In genomic region chr6:125746731-125747588, GRCh38 we compare ENCODE assay signal across 8 cellular contexts. TPM values are rescaled to one million over a fixed set of nuclear protein-coding genes. Genes with fewer than 3 reads are reported as not detected.
A peak's percentile ranks its signal among the peaks of the same experiment; 100 is the strongest.
DNase-seq lines count a peak whose midpoint lies in the region; ATAC-seq and TF ChIP-seq lines count a peak whose summit lies in the region.

No MANE protein-coding gene starts in this region.

- intact Hi-C loops in gastrocnemius medialis (cut with DNase I; ENCODE audit: low total_unique reads), result loop anchor here (5.0 kb wide), 3 partner anchors 240 to 785 kb away; partner anchors contain the start of gene RNF217

- peaks cover 45% of the 10 kb centered on the region for H3K4me1 ChIP-seq in CD4-positive, CD25-positive, alpha-beta regulatory T cell (ENCODE audit: control insufficient read depth, insufficient read depth, low read length, poor library complexity, severe bottlenecking)
- peaks cover 11% of the 10 kb centered on the region for H3K4me1 ChIP-seq in iPS-15b (ENCODE audit: control insufficient read depth, insufficient read depth, low read length)
- peaks cover 17 to 36% of the 10 kb centered on the region in 2 donors for H3K4me1 ChIP-seq in gastrocnemius medialis

- TF ChIP-seq POLR2A in gastrocnemius medialis (IDR thresholded peaks at IDR 0.05), result peak; percentile 54 to 83

- peaks cover 82% of the 10 kb centered on the region for H3K27me3 Mint-ChIP-seq in CD4-positive, CD25-positive, alpha-beta regulatory T cell

- H3K27me3 ChIP-seq in CD4-positive, CD25-positive, alpha-beta regulatory T cell (ENCODE audit: control insufficient read depth, insufficient read depth, low read length), result peaks cover 57% of the 10 kb centered on the region
- H3K27me3 ChIP-seq in iPS-15b (ENCODE audit: control insufficient read depth, insufficient read depth, low read length) (no peaks in the 10 kb centered on the region), gastrocnemius medialis (no peaks in the 10 kb centered on the region)

- H3K27ac ChIP-seq in CD4-positive, CD25-positive, alpha-beta regulatory T cell (ENCODE audit: insufficient read depth, low read length, poor library complexity, severe bottlenecking), result no peak overlapping the region
- H3K27ac ChIP-seq in gastrocnemius medialis, result peak overlapping the region; percentile 89 to 99 (median 94)

- H3K4me1 Mint-ChIP-seq in CD4-positive, CD25-positive, alpha-beta regulatory T cell, result peaks cover 16 to 41% (median 28%) of the 10 kb centered on the region in 4 donors

- H3K9me3 ChIP-seq in CD4-positive, CD25-positive, alpha-beta regulatory T cell (ENCODE audit: control insufficient read depth in 2 of 2, low read length in 2 of 2), result no peaks in the 10 kb centered on the region
- no peaks in the 10 kb centered on the region for H3K9me3 ChIP-seq in iPS-15b (ENCODE audit: control insufficient read depth, insufficient read depth, low read length)
- H3K9me3 ChIP-seq in gastrocnemius medialis, result no peaks in the 10 kb centered on the region

- H3K27ac Mint-ChIP-seq in CD4-positive, CD25-positive, alpha-beta regulatory T cell, result peak overlapping the region in 2 of 3 donors; percentile 91 to 92

- H3K9ac ChIP-seq in iPS-15b (ENCODE audit: low read depth, low read length), result peak overlapping the region; percentile 80

- H3K4me3 ChIP-seq in CD4-positive, CD25-positive, alpha-beta regulatory T cell (ENCODE audit: low read depth, low read length), result peak overlapping the region; percentile 94
- H3K4me3 ChIP-seq in astrocyte of the cerebellum (ENCODE audit: low read depth, low read length), result peak overlapping the region; percentile 60
- peak overlapping the region; percentile 71 for H3K4me3 ChIP-seq in iPS-15b (ENCODE audit: low read depth, low read length)
- H3K4me3 ChIP-seq in gastrocnemius medialis, result peak overlapping the region; percentile 73 to 86 (median 85)

- in situ Hi-C loops in astrocyte of the cerebellum (cut with HindIII; ENCODE audit: low sequenced_read_pairs), result no loop called here
- in situ Hi-C loops in gastrocnemius medialis (cut with MboI; ENCODE audit: low sequenced_read_pairs in 4 of 4), result no loop called here

- H3K36me3 ChIP-seq in CD4-positive, CD25-positive, alpha-beta regulatory T cell (ENCODE audit: control insufficient read depth, insufficient read depth, low read length), result no peaks in the 10 kb centered on the region
- no peaks in the 10 kb centered on the region for H3K36me3 ChIP-seq in iPS-15b (ENCODE audit: control insufficient read depth, insufficient read depth, low read length)
- H3K36me3 ChIP-seq in gastrocnemius medialis, result no peaks in the 10 kb centered on the region

- H3K36me3 Mint-ChIP-seq in CD4-positive, CD25-positive, alpha-beta regulatory T cell, result no peaks in the 10 kb centered on the region

- DNase-seq in CD4-positive, CD25-positive, alpha-beta regulatory T cell, result peak; percentile 56 to 87 (median 73)
- DNase-seq in T follicular helper cell (ENCODE audit: low read depth) (peak; percentile 58), astrocyte of the cerebellum (ENCODE audit: low read depth) (peak; percentile 51), gastrocnemius medialis (peak; percentile 78 to 85), NCI-H1436 treated with DMSO at 0.1 percent for 48 hours (lab: John Stamatoyannopoulos, UW) (no peak)

- ATAC-seq in CD4-positive, CD25-positive, alpha-beta regulatory T cell (ENCODE audit: low read depth in 2 of 2), result peak; percentile 65 to 67
- ATAC-seq in GM19372 (IDR thresholded peaks at IDR 0.05; ENCODE audit: low read depth, unreplicated experiment), result peak; percentile 48
- peak; percentile 46 for ATAC-seq in HG03457 (IDR thresholded peaks at IDR 0.05; ENCODE audit: unreplicated experiment)
- peak; percentile 47 to 48 for ATAC-seq in gastrocnemius medialis

- TF ChIP-seq CTCF in astrocyte of the cerebellum (IDR thresholded peaks at IDR 0.05; ENCODE audit: low read depth, low read length, missing control alignments) (no peak), gastrocnemius medialis (IDR thresholded peaks at IDR 0.05 in 4 of 5, conservative IDR thresholded peaks at IDR 0.05 in 1 of 5) (peak in 1 of 5 experiments; percentile 7)

- H3K9me3 Mint-ChIP-seq in CD4-positive, CD25-positive, alpha-beta regulatory T cell, result peaks cover 0 to 3% (median 0%) of the 10 kb centered on the region in 7 donors

- peak overlapping the region; percentile 61 to 92 (median 90) for H3K4me3 Mint-ChIP-seq in CD4-positive, CD25-positive, alpha-beta regulatory T cell

RNA-seq across cellular contexts. Expression of gene HEY2, which starts 2.5 kb away (rescaled TPM):
- total RNA-seq in CD4-positive, CD25-positive, alpha-beta regulatory T cell, result not detected
- polyA plus RNA-seq in CD4-positive, CD25-positive, alpha-beta regulatory T cell, result under 1 TPM in 3 of 4 donors, not detected in 1; 0.34 to 0.39 (median 0.38) TPM
- 1 to 10 TPM; 5.9 to 9.0 (median 7.4) TPM for total RNA-seq in gastrocnemius medialis

RNA-seq across cellular contexts. Expression of gene NCOA7, which starts 43.8 kb away (rescaled TPM):
- 41.9 TPM for total RNA-seq in CD4-positive, CD25-positive, alpha-beta regulatory T cell
- polyA plus RNA-seq in CD4-positive, CD25-positive, alpha-beta regulatory T cell, result 10 to 100 TPM; 12.6 to 16.5 (median 13.9) TPM
- total RNA-seq in gastrocnemius medialis, result 1 to 10 TPM; 7.0 to 9.5 (median 9.2) TPM
